ENCODE assay signal across 1 cellular context in the genomic region with DNA sequence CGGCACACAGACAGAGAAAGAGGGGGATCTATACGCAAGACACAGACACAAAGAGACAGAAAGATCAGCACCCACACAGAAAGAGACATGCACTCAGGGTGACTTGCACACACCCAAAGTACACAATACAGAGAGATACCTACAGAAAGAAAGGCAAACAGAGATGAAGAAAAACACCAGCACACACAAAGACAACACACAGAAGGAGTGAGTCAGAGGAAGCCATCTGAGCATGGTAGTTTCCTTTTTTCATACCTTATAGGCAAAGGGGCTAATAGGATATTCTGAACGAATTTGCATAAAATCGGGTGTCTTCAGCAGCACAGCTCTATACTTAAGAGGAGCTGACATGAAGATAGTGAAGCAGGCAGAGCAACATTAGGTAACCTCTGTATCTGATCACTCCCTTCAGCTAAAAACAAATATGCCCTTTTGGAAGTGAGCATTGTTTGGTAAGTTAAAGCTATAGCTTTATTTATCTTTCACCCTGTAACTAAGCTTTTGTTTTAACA.
TF ChIP-seq lines count a peak whose summit lies in the region.

No MANE protein-coding gene starts in this region.

TF ChIP-seq in HepG2, 621 proteins besides CTCF, POLR2A, EP300 and RAD21 (continued from another document and continues in another):
- TF ChIP-seq ZNF775 (CRISPR knock-in tag; IDR thresholded peaks at IDR 0.05; ENCODE audit: borderline replicate concordance) (no peak), NR3C1 (CRISPR knock-in tag; IDR thresholded peaks at IDR 0.05) (no peak), FOXM1 (CRISPR knock-in tag; IDR thresholded peaks at IDR 0.05) (no peak), KMT2B (CRISPR knock-in tag; IDR thresholded peaks at IDR 0.05) (no peak), ADNP (CRISPR knock-in tag; IDR thresholded peaks at IDR 0.05) (no peak), NFYB (CRISPR knock-in tag; IDR thresholded peaks at IDR 0.05) (no peak), IRF2 (CRISPR knock-in tag; IDR thresholded peaks at IDR 0.05) (peak; percentile 22; the same call in 1 of the 2 replicates), FOXP1 (IDR thresholded peaks at IDR 0.05) (peak; percentile 45; the same call in 1 of the 2 replicates), FOXP1 (CRISPR knock-in tag; IDR thresholded peaks at IDR 0.05) (peak; percentile 76), POLR2AphosphoS2 (IDR thresholded peaks at IDR 0.05; ENCODE audit: low read depth, low read length) (no peak), NFATC3 (CRISPR knock-in tag; IDR thresholded peaks at IDR 0.05) (no peak), EZH2 (conservative IDR thresholded peaks at IDR 0.05; ENCODE audit: low read depth, low read length) (no peak), ISL2 (CRISPR knock-in tag; IDR thresholded peaks at IDR 0.05) (peak; percentile 50; the same call in 1 of the 2 replicates), TEAD2 (CRISPR knock-in tag; IDR thresholded peaks at IDR 0.05) (no peak), ZNF12 (CRISPR knock-in tag; IDR thresholded peaks at IDR 0.05) (peak; percentile 67; the same call in 1 of the 2 replicates), RFXANK (CRISPR knock-in tag; IDR thresholded peaks at IDR 0.05) (no peak), GZF1 (CRISPR knock-in tag; IDR thresholded peaks at IDR 0.05) (no peak), ZNF382 (CRISPR knock-in tag; IDR thresholded peaks at IDR 0.05; ENCODE audit: borderline replicate concordance) (no peak), ZBTB1 (CRISPR knock-in tag; IDR thresholded peaks at IDR 0.05; ENCODE audit: borderline replicate concordance) (no peak), NR2F6 (IDR thresholded peaks at IDR 0.05) (no peak; the same call in 1 of the 2 replicates), NR2F6 (CRISPR knock-in tag; IDR thresholded peaks at IDR 0.05) (peak; percentile 47; the same call in 1 of the 2 replicates), SAFB2 (CRISPR knock-in tag; IDR thresholded peaks at IDR 0.05; ENCODE audit: borderline replicate concordance, low read depth) (no peak), MBD4 (IDR thresholded peaks at IDR 0.05; ENCODE audit: borderline replicate concordance, low read length) (no peak), DMAP1 (CRISPR knock-in tag; IDR thresholded peaks at IDR 0.05) (no peak), THYN1 (CRISPR knock-in tag; IDR thresholded peaks at IDR 0.05; ENCODE audit: borderline replicate concordance, low read depth) (no peak), ZKSCAN5 (CRISPR knock-in tag; IDR thresholded peaks at IDR 0.05) (no peak), ZFX (CRISPR knock-in tag; IDR thresholded peaks at IDR 0.05; ENCODE audit: low read depth) (0 out of 2 replicates have a peak, but pooled peaks have one; percentile 16), MIER3 (CRISPR knock-in tag; IDR thresholded peaks at IDR 0.05; ENCODE audit: borderline replicate concordance) (0 out of 2 replicates have a peak, but pooled peaks have one; percentile 40), ZNF326 (CRISPR knock-in tag; IDR thresholded peaks at IDR 0.05; ENCODE audit: borderline replicate concordance) (no peak)
- TF ChIP-seq, protein P1, sequence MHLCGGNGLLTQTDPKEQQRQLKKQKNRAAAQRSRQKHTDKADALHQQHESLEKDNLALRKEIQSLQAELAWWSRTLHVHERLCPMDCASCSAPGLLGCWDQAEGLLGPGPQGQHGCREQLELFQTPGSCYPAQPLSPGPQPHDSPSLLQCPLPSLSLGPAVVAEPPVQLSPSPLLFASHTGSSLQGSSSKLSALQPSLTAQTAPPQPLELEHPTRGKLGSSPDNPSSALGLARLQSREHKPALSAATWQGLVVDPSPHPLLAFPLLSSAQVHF (CRISPR knock-in tag; IDR thresholded peaks at IDR 0.05) = no peak
- TF ChIP-seq, protein P2, sequence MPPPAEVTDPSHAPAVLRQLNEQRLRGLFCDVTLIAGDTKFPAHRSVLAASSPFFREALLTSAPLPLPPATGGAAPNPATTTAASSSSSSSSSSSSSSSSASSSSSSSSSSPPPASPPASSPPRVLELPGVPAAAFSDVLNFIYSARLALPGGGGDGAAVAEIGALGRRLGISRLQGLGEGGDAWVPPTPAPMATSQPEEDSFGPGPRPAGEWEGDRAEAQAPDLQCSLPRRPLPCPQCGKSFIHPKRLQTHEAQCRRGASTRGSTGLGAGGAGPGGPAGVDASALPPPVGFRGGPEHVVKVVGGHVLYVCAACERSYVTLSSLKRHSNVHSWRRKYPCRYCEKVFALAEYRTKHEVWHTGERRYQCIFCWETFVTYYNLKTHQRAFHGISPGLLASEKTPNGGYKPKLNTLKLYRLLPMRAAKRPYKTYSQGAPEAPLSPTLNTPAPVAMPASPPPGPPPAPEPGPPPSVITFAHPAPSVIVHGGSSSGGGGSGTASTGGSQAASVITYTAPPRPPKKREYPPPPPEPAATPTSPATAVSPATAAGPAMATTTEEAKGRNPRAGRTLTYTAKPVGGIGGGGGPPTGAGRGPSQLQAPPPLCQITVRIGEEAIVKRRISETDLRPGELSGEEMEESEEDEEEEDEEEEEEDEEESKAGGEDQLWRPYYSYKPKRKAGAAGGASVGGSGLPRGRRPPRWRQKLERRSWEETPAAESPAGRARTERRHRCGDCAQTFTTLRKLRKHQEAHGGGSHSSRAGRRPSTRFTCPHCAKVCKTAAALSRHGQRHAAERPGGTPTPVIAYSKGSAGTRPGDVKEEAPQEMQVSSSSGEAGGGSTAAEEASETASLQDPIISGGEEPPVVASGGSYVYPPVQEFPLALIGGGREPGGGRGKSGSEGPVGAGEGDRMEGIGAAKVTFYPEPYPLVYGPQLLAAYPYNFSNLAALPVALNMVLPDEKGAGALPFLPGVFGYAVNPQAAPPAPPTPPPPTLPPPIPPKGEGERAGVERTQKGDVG (CRISPR knock-in tag; IDR thresholded peaks at IDR 0.05; ENCODE audit: borderline replicate concordance) = no peak
- TF ChIP-seq, protein P3, sequence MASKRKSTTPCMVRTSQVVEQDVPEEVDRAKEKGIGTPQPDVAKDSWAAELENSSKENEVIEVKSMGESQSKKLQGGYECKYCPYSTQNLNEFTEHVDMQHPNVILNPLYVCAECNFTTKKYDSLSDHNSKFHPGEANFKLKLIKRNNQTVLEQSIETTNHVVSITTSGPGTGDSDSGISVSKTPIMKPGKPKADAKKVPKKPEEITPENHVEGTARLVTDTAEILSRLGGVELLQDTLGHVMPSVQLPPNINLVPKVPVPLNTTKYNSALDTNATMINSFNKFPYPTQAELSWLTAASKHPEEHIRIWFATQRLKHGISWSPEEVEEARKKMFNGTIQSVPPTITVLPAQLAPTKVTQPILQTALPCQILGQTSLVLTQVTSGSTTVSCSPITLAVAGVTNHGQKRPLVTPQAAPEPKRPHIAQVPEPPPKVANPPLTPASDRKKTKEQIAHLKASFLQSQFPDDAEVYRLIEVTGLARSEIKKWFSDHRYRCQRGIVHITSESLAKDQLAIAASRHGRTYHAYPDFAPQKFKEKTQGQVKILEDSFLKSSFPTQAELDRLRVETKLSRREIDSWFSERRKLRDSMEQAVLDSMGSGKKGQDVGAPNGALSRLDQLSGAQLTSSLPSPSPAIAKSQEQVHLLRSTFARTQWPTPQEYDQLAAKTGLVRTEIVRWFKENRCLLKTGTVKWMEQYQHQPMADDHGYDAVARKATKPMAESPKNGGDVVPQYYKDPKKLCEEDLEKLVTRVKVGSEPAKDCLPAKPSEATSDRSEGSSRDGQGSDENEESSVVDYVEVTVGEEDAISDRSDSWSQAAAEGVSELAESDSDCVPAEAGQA (IDR thresholded peaks at IDR 0.05; ENCODE audit: low read depth) = no peak
- TF ChIP-seq, protein P3 (CRISPR knock-in tag; IDR thresholded peaks at IDR 0.05; ENCODE audit: borderline replicate concordance) = no peak
- TF ChIP-seq, protein P4, sequence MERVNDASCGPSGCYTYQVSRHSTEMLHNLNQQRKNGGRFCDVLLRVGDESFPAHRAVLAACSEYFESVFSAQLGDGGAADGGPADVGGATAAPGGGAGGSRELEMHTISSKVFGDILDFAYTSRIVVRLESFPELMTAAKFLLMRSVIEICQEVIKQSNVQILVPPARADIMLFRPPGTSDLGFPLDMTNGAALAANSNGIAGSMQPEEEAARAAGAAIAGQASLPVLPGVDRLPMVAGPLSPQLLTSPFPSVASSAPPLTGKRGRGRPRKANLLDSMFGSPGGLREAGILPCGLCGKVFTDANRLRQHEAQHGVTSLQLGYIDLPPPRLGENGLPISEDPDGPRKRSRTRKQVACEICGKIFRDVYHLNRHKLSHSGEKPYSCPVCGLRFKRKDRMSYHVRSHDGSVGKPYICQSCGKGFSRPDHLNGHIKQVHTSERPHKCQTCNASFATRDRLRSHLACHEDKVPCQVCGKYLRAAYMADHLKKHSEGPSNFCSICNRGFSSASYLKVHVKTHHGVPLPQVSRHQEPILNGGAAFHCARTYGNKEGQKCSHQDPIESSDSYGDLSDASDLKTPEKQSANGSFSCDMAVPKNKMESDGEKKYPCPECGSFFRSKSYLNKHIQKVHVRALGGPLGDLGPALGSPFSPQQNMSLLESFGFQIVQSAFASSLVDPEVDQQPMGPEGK (CRISPR knock-in tag; IDR thresholded peaks at IDR 0.05) = peak; percentile 39; the same call in 1 of the 2 replicates
- TF ChIP-seq, protein P5, sequence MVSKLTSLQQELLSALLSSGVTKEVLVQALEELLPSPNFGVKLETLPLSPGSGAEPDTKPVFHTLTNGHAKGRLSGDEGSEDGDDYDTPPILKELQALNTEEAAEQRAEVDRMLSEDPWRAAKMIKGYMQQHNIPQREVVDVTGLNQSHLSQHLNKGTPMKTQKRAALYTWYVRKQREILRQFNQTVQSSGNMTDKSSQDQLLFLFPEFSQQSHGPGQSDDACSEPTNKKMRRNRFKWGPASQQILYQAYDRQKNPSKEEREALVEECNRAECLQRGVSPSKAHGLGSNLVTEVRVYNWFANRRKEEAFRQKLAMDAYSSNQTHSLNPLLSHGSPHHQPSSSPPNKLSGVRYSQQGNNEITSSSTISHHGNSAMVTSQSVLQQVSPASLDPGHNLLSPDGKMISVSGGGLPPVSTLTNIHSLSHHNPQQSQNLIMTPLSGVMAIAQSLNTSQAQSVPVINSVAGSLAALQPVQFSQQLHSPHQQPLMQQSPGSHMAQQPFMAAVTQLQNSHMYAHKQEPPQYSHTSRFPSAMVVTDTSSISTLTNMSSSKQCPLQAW (CRISPR knock-in tag; IDR thresholded peaks at IDR 0.05) = no peak; the same call in 1 of the 2 replicates
- TF ChIP-seq, protein P6, sequence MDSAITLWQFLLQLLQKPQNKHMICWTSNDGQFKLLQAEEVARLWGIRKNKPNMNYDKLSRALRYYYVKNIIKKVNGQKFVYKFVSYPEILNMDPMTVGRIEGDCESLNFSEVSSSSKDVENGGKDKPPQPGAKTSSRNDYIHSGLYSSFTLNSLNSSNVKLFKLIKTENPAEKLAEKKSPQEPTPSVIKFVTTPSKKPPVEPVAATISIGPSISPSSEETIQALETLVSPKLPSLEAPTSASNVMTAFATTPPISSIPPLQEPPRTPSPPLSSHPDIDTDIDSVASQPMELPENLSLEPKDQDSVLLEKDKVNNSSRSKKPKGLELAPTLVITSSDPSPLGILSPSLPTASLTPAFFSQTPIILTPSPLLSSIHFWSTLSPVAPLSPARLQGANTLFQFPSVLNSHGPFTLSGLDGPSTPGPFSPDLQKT (CRISPR knock-in tag; IDR thresholded peaks at IDR 0.05; ENCODE audit: borderline replicate concordance) = no peak
- TF ChIP-seq, protein P7, sequence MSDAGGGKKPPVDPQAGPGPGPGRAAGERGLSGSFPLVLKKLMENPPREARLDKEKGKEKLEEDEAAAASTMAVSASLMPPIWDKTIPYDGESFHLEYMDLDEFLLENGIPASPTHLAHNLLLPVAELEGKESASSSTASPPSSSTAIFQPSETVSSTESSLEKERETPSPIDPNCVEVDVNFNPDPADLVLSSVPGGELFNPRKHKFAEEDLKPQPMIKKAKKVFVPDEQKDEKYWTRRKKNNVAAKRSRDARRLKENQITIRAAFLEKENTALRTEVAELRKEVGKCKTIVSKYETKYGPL (CRISPR knock-in tag; IDR thresholded peaks at IDR 0.05) = no peak
- TF ChIP-seq, protein P8, sequence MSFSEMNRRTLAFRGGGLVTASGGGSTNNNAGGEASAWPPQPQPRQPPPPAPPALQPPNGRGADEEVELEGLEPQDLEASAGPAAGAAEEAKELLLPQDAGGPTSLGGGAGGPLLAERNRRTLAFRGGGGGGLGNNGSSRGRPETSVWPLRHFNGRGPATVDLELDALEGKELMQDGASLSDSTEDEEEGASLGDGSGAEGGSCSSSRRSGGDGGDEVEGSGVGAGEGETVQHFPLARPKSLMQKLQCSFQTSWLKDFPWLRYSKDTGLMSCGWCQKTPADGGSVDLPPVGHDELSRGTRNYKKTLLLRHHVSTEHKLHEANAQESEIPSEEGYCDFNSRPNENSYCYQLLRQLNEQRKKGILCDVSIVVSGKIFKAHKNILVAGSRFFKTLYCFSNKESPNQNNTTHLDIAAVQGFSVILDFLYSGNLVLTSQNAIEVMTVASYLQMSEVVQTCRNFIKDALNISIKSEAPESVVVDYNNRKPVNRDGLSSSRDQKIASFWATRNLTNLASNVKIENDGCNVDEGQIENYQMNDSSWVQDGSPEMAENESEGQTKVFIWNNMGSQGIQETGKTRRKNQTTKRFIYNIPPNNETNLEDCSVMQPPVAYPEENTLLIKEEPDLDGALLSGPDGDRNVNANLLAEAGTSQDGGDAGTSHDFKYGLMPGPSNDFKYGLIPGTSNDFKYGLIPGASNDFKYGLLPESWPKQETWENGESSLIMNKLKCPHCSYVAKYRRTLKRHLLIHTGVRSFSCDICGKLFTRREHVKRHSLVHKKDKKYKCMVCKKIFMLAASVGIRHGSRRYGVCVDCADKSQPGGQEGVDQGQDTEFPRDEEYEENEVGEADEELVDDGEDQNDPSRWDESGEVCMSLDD (CRISPR knock-in tag; IDR thresholded peaks at IDR 0.05; ENCODE audit: borderline replicate concordance) = no peak; the same call in 1 of the 2 replicates
- TF ChIP-seq, protein P9, sequence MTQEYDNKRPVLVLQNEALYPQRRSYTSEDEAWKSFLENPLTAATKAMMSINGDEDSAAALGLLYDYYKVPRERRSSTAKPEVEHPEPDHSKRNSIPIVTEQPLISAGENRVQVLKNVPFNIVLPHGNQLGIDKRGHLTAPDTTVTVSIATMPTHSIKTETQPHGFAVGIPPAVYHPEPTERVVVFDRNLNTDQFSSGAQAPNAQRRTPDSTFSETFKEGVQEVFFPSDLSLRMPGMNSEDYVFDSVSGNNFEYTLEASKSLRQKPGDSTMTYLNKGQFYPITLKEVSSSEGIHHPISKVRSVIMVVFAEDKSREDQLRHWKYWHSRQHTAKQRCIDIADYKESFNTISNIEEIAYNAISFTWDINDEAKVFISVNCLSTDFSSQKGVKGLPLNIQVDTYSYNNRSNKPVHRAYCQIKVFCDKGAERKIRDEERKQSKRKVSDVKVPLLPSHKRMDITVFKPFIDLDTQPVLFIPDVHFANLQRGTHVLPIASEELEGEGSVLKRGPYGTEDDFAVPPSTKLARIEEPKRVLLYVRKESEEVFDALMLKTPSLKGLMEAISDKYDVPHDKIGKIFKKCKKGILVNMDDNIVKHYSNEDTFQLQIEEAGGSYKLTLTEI (CRISPR knock-in tag; conservative IDR thresholded peaks at IDR 0.05) = no peak
